ENCODE assay signal across 1 cellular context in the genomic region with DNA sequence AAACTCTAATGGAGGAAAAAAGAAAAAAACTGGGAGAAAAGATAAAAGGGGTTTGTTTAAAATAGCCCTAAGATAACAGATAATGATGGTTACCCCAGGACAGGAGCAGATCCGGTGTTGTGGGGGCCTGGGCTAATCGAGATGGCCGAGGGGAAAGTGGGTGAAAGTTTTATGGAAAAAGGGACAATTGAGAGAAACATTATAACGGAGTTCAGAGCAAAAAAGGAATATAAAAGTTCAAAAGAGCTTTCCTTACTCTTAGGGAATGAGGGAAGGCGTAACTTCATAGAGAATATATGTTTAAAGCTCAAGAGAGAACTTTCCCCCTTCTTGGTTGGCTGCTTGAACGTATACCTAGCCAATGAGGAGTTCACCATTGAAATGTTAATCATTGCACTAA.
TF ChIP-seq lines count a peak whose summit lies in the region.

No MANE protein-coding gene starts in this region.

TF ChIP-seq in H1, 55 proteins besides CTCF, POLR2A, EP300 and RAD21 (continued from another document):
- TF ChIP-seq CBX8 (IDR thresholded peaks at IDR 0.05; ENCODE audit: borderline replicate concordance, low read depth, low read length) = no peak
- no peak for TF ChIP-seq EZH2 (IDR thresholded peaks at IDR 0.05; ENCODE audit: low read depth, low read length, severe bottlenecking)
- no peak for TF ChIP-seq KDM5A (IDR thresholded peaks at IDR 0.05; ENCODE audit: low read length)
- TF ChIP-seq BACH1 (IDR thresholded peaks at IDR 0.05; ENCODE audit: low read length) = no peak
- no peak for TF ChIP-seq RFX5 (IDR thresholded peaks at IDR 0.05; ENCODE audit: borderline replicate concordance, low read depth, low read length)
- no peak for TF ChIP-seq POU5F1 (IDR thresholded peaks at IDR 0.05; ENCODE audit: low read depth, low read length)
- TF ChIP-seq SAP30 (IDR thresholded peaks at IDR 0.05; ENCODE audit: insufficient read depth, insufficient replicate concordance, low read length) = no peak
- TF ChIP-seq USF2 (IDR thresholded peaks at IDR 0.05; ENCODE audit: low read length) = no peak
- TF ChIP-seq CBX5 (IDR thresholded peaks at IDR 0.05; ENCODE audit: low read depth, low read length) = no peak
- no peak for TF ChIP-seq ASH2L (IDR thresholded peaks at IDR 0.05; ENCODE audit: low read length)
- TF ChIP-seq KDM4A (IDR thresholded peaks at IDR 0.05; ENCODE audit: low read depth, low read length, severe bottlenecking) = no peak
- TF ChIP-seq TAF1 (IDR thresholded peaks at IDR 0.05; ENCODE audit: low read depth, low read length) = no peak
- no peak for TF ChIP-seq CHD2 (IDR thresholded peaks at IDR 0.05; ENCODE audit: low read length)
- TF ChIP-seq POLR2AphosphoS5 (IDR thresholded peaks at IDR 0.05; ENCODE audit: low read depth, low read length) = no peak
